In the genomic region with DNA sequence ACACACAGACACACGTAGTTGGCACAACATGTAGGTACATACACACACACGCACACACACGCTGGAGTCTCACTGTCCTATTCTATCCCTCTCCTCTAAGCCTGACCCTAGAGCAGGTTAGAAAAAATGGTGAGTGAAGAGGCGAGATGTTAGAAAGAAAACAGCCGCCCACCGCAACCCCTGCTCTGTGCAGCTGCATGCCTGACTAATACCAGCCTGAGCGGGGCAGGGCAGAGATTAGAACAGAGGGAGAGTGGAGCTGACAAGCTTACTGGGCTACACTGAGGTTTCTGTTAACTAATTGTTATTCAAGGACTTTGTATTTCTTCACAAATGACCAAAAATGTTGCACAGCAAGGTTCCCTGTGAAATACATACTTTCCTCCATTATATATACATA, we compare ENCODE assay signal across 16 cellular contexts. TPM values are rescaled to one million over a fixed set of nuclear protein-coding genes. Genes with fewer than 3 reads are reported as not detected.
DNase-seq lines count a peak whose midpoint lies in the region; ATAC-seq, FAIRE-seq and TF ChIP-seq lines count a peak whose summit lies in the region.
"Had no signal": no experiment of that assay in that cellular context is flagged by ENCODE, and none has a peak within 500 bp of the region (broad histone marks: within the 10 kb centered on the region; RNA-seq: fewer than 3 reads in every experiment).

No MANE protein-coding gene starts in this region.

- H3K27me3 Mint-ChIP-seq in activated naive CD4-positive, alpha-beta T cell treated with anti-CD3 and anti-CD28 coated beads, Interleukin-2, amount 10 ng/mL, durations not matched to agents 7 days and 5 days, result no peaks in the 10 kb centered on the region
- H3K27me3 Mint-ChIP-seq: CD8-positive, alpha-beta memory T cell had no signal

- peaks cover 40 to 52% of the 10 kb centered on the region in 2 donors for H3K4me1 ChIP-seq in kidney (ENCODE audit: control insufficient read depth in 1 of 2, insufficient read depth in 1 of 2, low read depth in 1 of 2, low read length in 2 of 2)
- H3K4me1 ChIP-seq: Caco-2 had no signal

- CTCF ChIA-PET in activated naive CD4-positive, alpha-beta T cell treated with anti-CD3 and anti-CD28 coated beads, Interleukin-2, amount 10 ng/mL, durations not matched to agents 7 days and 5 days (lab: Charles Lee), result no interaction called here

- intact Hi-C loops in kidney (cut with DNase I), result no loop called here

- peak overlapping the region; percentile 14 for H3K27ac Mint-ChIP-seq in activated naive CD4-positive, alpha-beta T cell treated with anti-CD3 and anti-CD28 coated beads, Interleukin-2, amount 10 ng/mL, durations not matched to agents 7 days and 5 days

- ATAC-seq in HG03342 (IDR thresholded peaks at IDR 0.05; ENCODE audit: unreplicated experiment), result no peak
- ATAC-seq: HepG2 had no signal

- peaks cover 16 to 31% of the 10 kb centered on the region in 2 donors for H3K36me3 ChIP-seq in kidney (ENCODE audit: control insufficient read depth in 1 of 2, insufficient read depth in 2 of 2, low read length in 2 of 2)

- no peaks in the 10 kb centered on the region for H3K9me3 ChIP-seq in kidney (ENCODE audit: control insufficient read depth in 1 of 2, low read length in 2 of 2)
- H3K9me3 ChIP-seq: BLaER1, Caco-2 had no signal

- DNase-seq in activated naive CD4-positive, alpha-beta T cell treated with anti-CD3 and anti-CD28 coated beads, Interleukin-2, amount 10 ng/mL, durations not matched to agents 7 days and 5 days, result no peak
- no peak for DNase-seq in activated naive CD4-positive, alpha-beta T cell treated with Interleukin-2 at 50 U/mL for 16 hours
- DNase-seq in amniotic epithelial cell (ENCODE audit: low read depth) (peak; percentile 48), kidney (no peak), hepatic stellate cell (ENCODE audit: low spot score) (no peak), NCI-H1694 treated with DMSO at 0.1 percent for 48 hours (lab: John Stamatoyannopoulos, UW) (no peak)
- DNase-seq: 8988T; AML-193; Caco-2; CD8-positive, alpha-beta memory T cell; GF-D8; GM23248; H7 had no signal

- H3K9ac ChIP-seq in kidney (ENCODE audit: low read length in 2 of 2), result peak overlapping the region in 1 of 2 donors; percentile 17
- H3K9ac ChIP-seq: BLaER1, GM23248 had no signal

- H3K36me3 Mint-ChIP-seq in activated naive CD4-positive, alpha-beta T cell treated with anti-CD3 and anti-CD28 coated beads, Interleukin-2, amount 10 ng/mL, durations not matched to agents 7 days and 5 days, result peaks cover 19% of the 10 kb centered on the region

- TF ChIP-seq CTCF in kidney (IDR thresholded peaks at IDR 0.05; ENCODE audit: borderline replicate concordance, extremely low read depth, insufficient read depth), result no peak

- H3K27ac ChIP-seq in kidney (ENCODE audit: low read depth in 2 of 2, low read length in 2 of 2), result peak overlapping the region; percentile 77 to 89
- H3K27ac ChIP-seq: BLaER1, GM23248 had no signal

- no peak overlapping the region for H3K4me3 ChIP-seq in kidney (ENCODE audit: low read length in 2 of 2)
- H3K4me3 ChIP-seq: BLaER1, GM23248 had no signal

- no peak overlapping the region for H3K4me3 Mint-ChIP-seq in activated naive CD4-positive, alpha-beta T cell treated with anti-CD3 and anti-CD28 coated beads, Interleukin-2, amount 10 ng/mL, durations not matched to agents 7 days and 5 days

- H3K4me1 Mint-ChIP-seq in activated naive CD4-positive, alpha-beta T cell treated with anti-CD3 and anti-CD28 coated beads, Interleukin-2, amount 10 ng/mL, durations not matched to agents 7 days and 5 days, result no peaks in the 10 kb centered on the region
- H3K4me1 Mint-ChIP-seq: CD8-positive, alpha-beta memory T cell had no signal

- H3K9me3 Mint-ChIP-seq in activated naive CD4-positive, alpha-beta T cell treated with anti-CD3 and anti-CD28 coated beads, Interleukin-2, amount 10 ng/mL, durations not matched to agents 7 days and 5 days, result no peaks in the 10 kb centered on the region
- H3K9me3 Mint-ChIP-seq: CD8-positive, alpha-beta memory T cell had no signal

- FAIRE-seq in kidney (lab: Jason Lieb, UNC), result no peak
- FAIRE-seq: HepG2 had no signal

RNA-seq across cellular contexts. Expression of a gene that starts 59.8 kb away (rescaled TPM):
- total RNA-seq in kidney, result 163 TPM
- polyA plus RNA-seq in kidney (ENCODE audit: insufficient read depth, low read depth, low replicate concordance), result 143 TPM
